Comparison of ENCODE assay signal across 8 cellular contexts in genomic region chr14:102778616-102779351, GRCh38. TPM values are rescaled to one million over a fixed set of nuclear protein-coding genes. Genes with fewer than 3 reads are reported as not detected.
DNase-seq lines count a peak whose midpoint lies in the region; ATAC-seq and TF ChIP-seq lines count a peak whose summit lies in the region.

No MANE protein-coding gene starts in this region.

- 55% methylated on average over 19 of the region's 19 CpGs for WGBS in HUES64
- whole genome bisulfite sequencing in mesendoderm (ENCODE audit: extremely low coverage, insufficient coverage, low lambda C conversion rate), result no CpG with 5 or more reads among the region's 19 CpGs
- WGBS in aorta, 2 donors, result 4% methylated on average over 19 of the region's 19 CpGs

- peaks cover 8% of the 10 kb centered on the region for H3K79me1 ChIP-seq in mesendoderm (ENCODE audit: low read length)

- in situ Hi-C loops in astrocyte of the spinal cord (cut with HindIII; ENCODE audit: low sequenced_read_pairs), result no loop called here

- TF ChIP-seq CTCF in AG09309 (IDR thresholded peaks at IDR 0.05; ENCODE audit: control insufficient read depth, insufficient read depth, low read depth, low read length, missing control alignments), result no peak
- no peak for TF ChIP-seq CTCF in astrocyte of the spinal cord (IDR thresholded peaks at IDR 0.05; ENCODE audit: low read depth, low read length)

- H3K4me3 ChIP-seq in AG09309 (ENCODE audit: control insufficient read depth, low read depth, low read length), result peak overlapping the region; percentile 38
- H3K4me3 ChIP-seq in HUES64 (ENCODE audit: low read length), result peak overlapping the region; percentile 69
- peak overlapping the region; percentile 56 for H3K4me3 ChIP-seq in astrocyte of the spinal cord (ENCODE audit: low read depth, low read length)
- peak overlapping the region; percentile 21 for H3K4me3 ChIP-seq in mesendoderm (ENCODE audit: low read length)
- H3K4me3 ChIP-seq in aorta (ENCODE audit: low read length in 2 of 2), result peak overlapping the region; percentile 87 to 95

- H3K23ac ChIP-seq in mesendoderm (ENCODE audit: low read length), result no peak overlapping the region

- H3K9ac ChIP-seq in HUES64 (ENCODE audit: low read depth, low read length) (peak overlapping the region; percentile 67; the same call in 1 of the 2 replicates), mesendoderm (ENCODE audit: low read length) (peak overlapping the region; percentile 43)

- no peak overlapping the region for H2BK120ac ChIP-seq in mesendoderm (ENCODE audit: low read depth, low read length)

- no peaks in the 10 kb centered on the region for H3K9me3 ChIP-seq in HUES64 (ENCODE audit: insufficient read depth, low read depth, low read length)
- H3K9me3 ChIP-seq in aorta (ENCODE audit: control insufficient read depth, low read length), result no peaks in the 10 kb centered on the region

- H3K4me1 ChIP-seq in HUES64 (ENCODE audit: insufficient read depth, low read length), result peaks cover 24% of the 10 kb centered on the region
- peaks cover 4% of the 10 kb centered on the region for H3K4me1 ChIP-seq in mesendoderm (ENCODE audit: control insufficient read depth, low read depth, low read length)
- peaks cover 0 to 5% of the 10 kb centered on the region in 2 donors for H3K4me1 ChIP-seq in aorta (ENCODE audit: control insufficient read depth in 1 of 2, insufficient read depth in 2 of 2, low read length in 2 of 2)

- no peak overlapping the region for H2AK5ac ChIP-seq in mesendoderm (ENCODE audit: low read length)

- H4K8ac ChIP-seq in mesendoderm (ENCODE audit: low read depth, low read length), result no peak overlapping the region

- no peak for DNase-seq in AG09309 (ENCODE audit: low read depth)
- no peak for DNase-seq in astrocyte of the spinal cord (ENCODE audit: low read depth, low spot score)
- no peak for DNase-seq in mesendoderm
- no peak for DNase-seq in aorta
- no peak for DNase-seq in SW480 (ENCODE audit: low spot score)
- no peak for DNase-seq in activated CD4-positive, CD25-positive, alpha-beta regulatory T cell (lab: John Stamatoyannopoulos, UW)
- no peak for DNase-seq in posterior cingulate gyrus

- H3K79me2 ChIP-seq in mesendoderm (ENCODE audit: control insufficient read depth, insufficient read depth, low read length), result no peaks in the 10 kb centered on the region

- H3K27me3 ChIP-seq in HUES64 (ENCODE audit: insufficient read depth, low read length) (peaks cover 17% of the 10 kb centered on the region), mesendoderm (ENCODE audit: insufficient read depth, low read length, poor library complexity) (no peaks in the 10 kb centered on the region), aorta (ENCODE audit: control insufficient read depth in 1 of 2, insufficient read depth in 2 of 2, low read length in 1 of 2) (no peaks in the 10 kb centered on the region)

- no peak overlapping the region for H3K18ac ChIP-seq in mesendoderm (ENCODE audit: low read length)

- intact Hi-C loops in aorta (cut with DNase I) (loop anchor here in 1 of 2 donors (10.0 kb wide), 1 partner anchor 96 kb away; no protein-coding TSS in a partner anchor), posterior cingulate gyrus (cut with DNase I) (loop anchor here (5.0 to 10.0 kb wide), 2 partner anchors 136 to 279 kb away; partner anchors contain the start of gene CDC42BPB)

- H2BK5ac ChIP-seq in mesendoderm (ENCODE audit: low read length), result no peak overlapping the region

- no peak overlapping the region for H4K5ac ChIP-seq in mesendoderm (ENCODE audit: low read length)

- H3K56ac ChIP-seq in mesendoderm (ENCODE audit: low read length), result peak overlapping the region; percentile 51

- ATAC-seq in aorta (ENCODE audit: low FRiP score), result no peak

- H3K4ac ChIP-seq in mesendoderm (ENCODE audit: low read depth, low read length), result no peak overlapping the region

- H3K36me3 ChIP-seq in HUES64 (ENCODE audit: insufficient read depth, low read length) (no peaks in the 10 kb centered on the region), mesendoderm (ENCODE audit: control insufficient read depth, insufficient read depth, low read length) (no peaks in the 10 kb centered on the region), aorta (ENCODE audit: control insufficient read depth in 1 of 2, insufficient read depth in 2 of 2, low read length in 1 of 2) (no peaks in the 10 kb centered on the region)

- peak overlapping the region; percentile 64 for H3K4me2 ChIP-seq in mesendoderm (ENCODE audit: low read length)

- H3K27ac ChIP-seq in HUES64 (ENCODE audit: low read depth, low read length) (no peak overlapping the region), mesendoderm (ENCODE audit: low read depth, low read length) (no peak overlapping the region), aorta (ENCODE audit: low read depth in 1 of 2, low read length in 2 of 2) (no peak overlapping the region)

- no peak overlapping the region for H2BK15ac ChIP-seq in mesendoderm (replicated peaks; ENCODE audit: low read depth)

RNA-seq across cellular contexts. Expression of gene TRAF3, which starts 1.5 kb away (rescaled TPM):
- polyA plus RNA-seq in HUES64 (2013, experiment 1 of 2), result 6.5 TPM
- polyA plus RNA-seq in HUES64 (2013, experiment 2 of 2), result 8.4 TPM
- polyA plus RNA-seq in mesendoderm (2013, experiment 1 of 2), result 5.2 TPM
- 5.6 TPM for polyA plus RNA-seq in mesendoderm (2013, experiment 2 of 2)
- 10 to 100 TPM; 18.1 to 32.6 TPM for total RNA-seq in aorta
- 1 to 10 TPM; 3.4 to 5.0 TPM for polyA plus RNA-seq in aorta

Comparison
In these comparisons a context has a peak if more than half of its experiments do, and no peak if none do; other contexts are left out.
1. H3K4me3 ChIP-seq: peak in every context shown above with its lines; median percentile 91 in aorta; 69 in HUES64; 56 in astrocyte of the spinal cord; 38 in AG09309; 21 in mesendoderm.